Comparison of ENCODE assay signal across 10 cellular contexts in genomic region chr6:31487674-31488073, GRCh38. TPM values are rescaled to one million over a fixed set of nuclear protein-coding genes. Genes with fewer than 3 reads are reported as not detected.
DNase-seq lines count a peak whose midpoint lies in the region; TF ChIP-seq lines count a peak whose summit lies in the region.
"Not testable (repeated sequence)": the region's sequence is repeated elsewhere in the genome, so short reads cannot be mapped to it uniquely, and the experiment has no call there.
"Had no signal": no experiment of that assay in that cellular context is flagged by ENCODE, and none has a peak within 500 bp of the region (broad histone marks: within the 10 kb centered on the region; RNA-seq: fewer than 3 reads in every experiment).

No MANE protein-coding gene starts in this region.

- not testable (repeated sequence) for H3K56ac ChIP-seq in H9 (ENCODE audit: insufficient read length, low read depth, low read length)

- not testable (repeated sequence) for H3K4ac ChIP-seq in H9 (ENCODE audit: low read depth, low read length)

- intact Hi-C loops in mammary epithelial cell (cut with micrococcal nuclease), result not testable (repeated sequence)

- not testable (repeated sequence) for TF ChIP-seq CTCF in H9 (conservative IDR thresholded peaks at IDR 0.05); mammary epithelial cell (conservative IDR thresholded peaks at IDR 0.05 in 1 of 2, IDR thresholded peaks at IDR 0.05 in 1 of 2; ENCODE audit: extremely low read depth in 1 of 2, insufficient read depth in 1 of 2, low read depth in 1 of 2, low read length in 2 of 2)

- in situ Hi-C loops in mammary epithelial cell (cut with MboI; ENCODE audit: low sequenced_read_pairs in 2 of 2), result not testable (repeated sequence)

- H2AFZ ChIP-seq in H9 (ENCODE audit: low read length), result not testable (repeated sequence)
- peak overlapping the region; percentile 69 for H2AFZ ChIP-seq in mammary epithelial cell (ENCODE audit: low read depth, low read length)

- H3K9ac ChIP-seq in H9 (ENCODE audit: extremely low read depth, insufficient read length, low read length); mammary epithelial cell (ENCODE audit: insufficient read depth, low read length): not testable (repeated sequence)

- not testable (repeated sequence) for H3K27ac ChIP-seq in H9 (ENCODE audit: insufficient read length, low read depth, low read length)
- H3K27ac ChIP-seq in mammary epithelial cell (ENCODE audit: insufficient read depth, low read depth, low read length), result peak overlapping the region; percentile 25

- not testable (repeated sequence) for H3K14ac ChIP-seq in H9 (ENCODE audit: insufficient read depth, low read length)

- dilution Hi-C loops in mammary epithelial cell (cut with HindIII; ENCODE audit: low sequenced_read_pairs), result not testable (repeated sequence)

- H3K36me3 Mint-ChIP-seq in H9 (ENCODE audit: insufficient read depth in 1 of 3, low read depth in 3 of 3), result not testable (repeated sequence)

- not testable (repeated sequence) for H3K4me3 ChIP-seq in mammary epithelial cell (replicated peaks in 1 of 3; ENCODE audit: insufficient read depth in 1 of 3, low read depth in 2 of 3, low read length in 3 of 3)

- not testable (repeated sequence) for H2BK120ac ChIP-seq in H9 (ENCODE audit: low read depth, low read length, poor library complexity, severe bottlenecking)

- not testable (repeated sequence) for H3K79me2 ChIP-seq in H9 (ENCODE audit: insufficient read depth, low read length); mammary epithelial cell (ENCODE audit: insufficient read depth, low read length)

- H3K9me3 Mint-ChIP-seq in H9, result not testable (repeated sequence)

- H3K4me2 ChIP-seq in H9 (ENCODE audit: insufficient read depth, insufficient read length, low read length); mammary epithelial cell (ENCODE audit: insufficient read depth, low read depth, low read length): not testable (repeated sequence)

- not testable (repeated sequence) for H3T11ph ChIP-seq in H9 (ENCODE audit: low read length)

- H3K79me1 ChIP-seq in H9 (ENCODE audit: insufficient read depth, low read depth, low read length, poor library complexity, severe bottlenecking), result not testable (repeated sequence)

- not testable (repeated sequence) for H4K20me1 ChIP-seq in H9 (ENCODE audit: control insufficient read depth, insufficient read depth, insufficient read length); mammary epithelial cell (ENCODE audit: insufficient read depth, low read length)

- H2BK12ac ChIP-seq in H9 (ENCODE audit: insufficient read length, low read depth, low read length), result not testable (repeated sequence)

- H3K36me3 ChIP-seq in mammary epithelial cell (ENCODE audit: insufficient read depth, low read length), result not testable (repeated sequence)

- peaks cover 10% of the 10 kb centered on the region for H3K27me3 Mint-ChIP-seq in H9 (ENCODE audit: low read depth)

- H3K4me1 ChIP-seq in H9 (ENCODE audit: insufficient read depth, low read length); mammary epithelial cell (ENCODE audit: insufficient read depth, low read length): not testable (repeated sequence)

- H3K4me1 Mint-ChIP-seq in H9, result peaks cover 24 to 27% of the 10 kb centered on the region in 2 experiments

- H3K27ac Mint-ChIP-seq in H9, result peak overlapping the region in 1 of 3 experiments; percentile 77; a peak in 2 of 7 replicates

- CTCF ChIA-PET in mammary epithelial cell (lab: Charles Lee; ENCODE audit: low non-redundant PET), result not testable (repeated sequence)

- not testable (repeated sequence) for H2AK5ac ChIP-seq in H9 (ENCODE audit: insufficient read length, low read length)

- H3K4me3 Mint-ChIP-seq in H9, result not testable (repeated sequence)

- H2BK20ac ChIP-seq in H9 (ENCODE audit: low read depth, low read length, poor library complexity, severe bottlenecking), result not testable (repeated sequence)

- no CpG with 5 or more reads among the region's 6 CpGs for WGBS in H9 (ENCODE audit: extremely low coverage, insufficient read length, low lambda C conversion rate)
- 43% methylated on average over 6 of the region's 6 CpGs for WGBS in mammary epithelial cell (ENCODE audit: low coverage, missing lambda C conversion rate)

- H4K91ac ChIP-seq in H9 (ENCODE audit: insufficient read length, low read depth, low read length), result not testable (repeated sequence)

- DNase-seq in H9 (peak; percentile 19), NCI-H748 (lab: John Stamatoyannopoulos, UW; ENCODE audit: unreplicated experiment) (peak; percentile 40), mammary epithelial cell (peak; percentile 27), islet precursor cell (peak; percentile 14)
- DNase-seq in activated CD8-positive, alpha-beta memory T cell treated with anti-CD3 and anti-CD28 coated beads for 24 hours, result peak; percentile 13

- not testable (repeated sequence) for H4K8ac ChIP-seq in H9 (replicated peaks; ENCODE audit: insufficient read length, low read depth, low read length)

- H3K9me3 ChIP-seq in H9 (ENCODE audit: control insufficient read depth, low read depth, low read length); mammary epithelial cell (replicated peaks; ENCODE audit: insufficient read depth, low read length): not testable (repeated sequence)

- not testable (repeated sequence) for H3K23me2 ChIP-seq in H9 (ENCODE audit: insufficient read length, low read depth, low read length, poor library complexity, severe bottlenecking)

- not testable (repeated sequence) for H3K27me3 ChIP-seq in H9 (ENCODE audit: insufficient read depth, low read length); mammary epithelial cell (ENCODE audit: insufficient read depth, low read length)

- H2BK15ac ChIP-seq in H9 (ENCODE audit: low read depth, low read length), result not testable (repeated sequence)

- H2BK5ac ChIP-seq in H9 (ENCODE audit: insufficient read length, low read length), result not testable (repeated sequence)

- H3K18ac ChIP-seq in H9 (ENCODE audit: insufficient read length, low read depth, low read length), result not testable (repeated sequence)

- not testable (repeated sequence) for BruUV-seq in mammary epithelial cell (replicated peaks; lab: Mats Ljungman, UMichigan)

- H4K5ac ChIP-seq in H9 (ENCODE audit: insufficient read length, low read depth, low read length), result not testable (repeated sequence)

- H3K23ac ChIP-seq in H9 (ENCODE audit: insufficient read length, low read depth, low read length), result not testable (repeated sequence)

RNA-seq across cellular contexts. Expression of gene MICB, which starts 10.3 kb away (rescaled TPM):
- total RNA-seq in H9 (2021), result 6.2 and 6.8 TPM in 2 replicates
- total RNA-seq in mammary epithelial cell, result 1 to 10 TPM; 1.3 to 5.3 TPM
- polyA plus RNA-seq in mammary epithelial cell, result 24.7 TPM
- 21.3 TPM for polyA minus RNA-seq in mammary epithelial cell

RNA-seq across cellular contexts. Expression of gene MCCD1, which starts 41.1 kb away (rescaled TPM):
- total RNA-seq in H9 (2021) (not detected in 2 replicates), mammary epithelial cell (not detected)
- polyA plus RNA-seq in mammary epithelial cell, result not detected
- polyA minus RNA-seq in mammary epithelial cell, result not detected
- total RNA-seq: CD4-positive, alpha-beta memory T cell; Daoy; G401; SK-MEL-5 had no signal
- polyA plus RNA-seq: AG04450; CD4-positive, alpha-beta memory T cell had no signal

RNA-seq across cellular contexts. Expression of gene DDX39B, which starts 54.1 kb away (rescaled TPM):
- total RNA-seq in H9 (2021), result 800 and 813 TPM in 2 replicates
- total RNA-seq in mammary epithelial cell, result 100 to 1,000 TPM; 263 to 409 TPM
- polyA plus RNA-seq in mammary epithelial cell, result 675 TPM
- polyA minus RNA-seq in mammary epithelial cell, result 934 TPM

RNA-seq across cellular contexts. Expression of gene ATP6V1G2, which starts 58.7 kb away (rescaled TPM):
- total RNA-seq in H9 (2021) (3.6 and 3.8 TPM in 2 replicates), mammary epithelial cell (1 to 10 TPM in 1 of 2 donors, under 1 TPM in 1; 0.80 to 1.5 TPM)
- 1.1 TPM for polyA plus RNA-seq in mammary epithelial cell
- polyA minus RNA-seq in mammary epithelial cell, result not detected

RNA-seq across cellular contexts. Expression of gene NFKBIL1, which starts 59.7 kb away (rescaled TPM):
- total RNA-seq in H9 (2021) (11.8 and 15.1 TPM in 2 replicates), mammary epithelial cell (10 to 100 TPM; 22.0 to 24.2 TPM)
- 7.7 TPM for polyA plus RNA-seq in mammary epithelial cell
- 2.4 TPM for polyA minus RNA-seq in mammary epithelial cell
